Comparison of ENCODE assay signal across 11 cellular contexts in genomic region chr2:186101603-186102002, GRCh38.
A peak's percentile ranks its signal among the peaks of the same experiment; 100 is the strongest.
DNase-seq lines count a peak whose midpoint lies in the region; ATAC-seq, FAIRE-seq and TF ChIP-seq lines count a peak whose summit lies in the region.
"Had no signal": no experiment of that assay in that cellular context is flagged by ENCODE, and none has a peak within 500 bp of the region (broad histone marks: within the 10 kb centered on the region; RNA-seq: fewer than 3 reads in every experiment).

No MANE protein-coding gene starts in this region.

- H3K36me3 ChIP-seq in endothelial cell of umbilical vein (ENCODE audit: control insufficient read depth in 2 of 2, extremely low read depth in 1 of 2, insufficient read depth in 2 of 2, low read length in 2 of 2) (no peaks in the 10 kb centered on the region), Peyer's patch (no peaks in the 10 kb centered on the region), OCI-LY7 (ENCODE audit: insufficient read depth, low read length) (no peaks in the 10 kb centered on the region)
- H3K36me3 ChIP-seq: BE2C had no signal

- no peak for TF ChIP-seq POLR2A in endothelial cell of umbilical vein (IDR thresholded peaks at IDR 0.05; ENCODE audit: low read depth, low read length)
- TF ChIP-seq POLR2A in Peyer's patch (IDR thresholded peaks at IDR 0.05), result no peak

- H3K4me2 ChIP-seq in endothelial cell of umbilical vein (ENCODE audit: insufficient read depth, low read length) (peak overlapping the region; percentile 31), OCI-LY7 (ENCODE audit: low read length) (no peak overlapping the region)

- intact Hi-C loops in endothelial cell of umbilical vein (cut with micrococcal nuclease) (no loop called here), sciatic nerve (cut with DNase I) (no loop called here), OCI-LY7 (cut with micrococcal nuclease; ENCODE audit: unreplicated experiment) (no loop called here)

- H3K79me2 ChIP-seq in endothelial cell of umbilical vein (ENCODE audit: control insufficient read depth, insufficient read depth, low read length) (no peaks in the 10 kb centered on the region), OCI-LY7 (ENCODE audit: insufficient read depth, low read depth, low read length) (no peaks in the 10 kb centered on the region)

- no peak overlapping the region for H3K9ac ChIP-seq in endothelial cell of umbilical vein (replicated peaks; ENCODE audit: extremely low read depth, insufficient read depth, low read length)

- CTCF ChIA-PET in endothelial cell of umbilical vein (lab: Charles Lee) (no interaction called here), OCI-LY7 (lab: Charles Lee; ENCODE audit: unreplicated experiment) (no interaction called here)

- H3K27ac ChIP-seq in endothelial cell of umbilical vein (ENCODE audit: insufficient read depth, low read depth, low read length) (no peak overlapping the region), Peyer's patch (no peak overlapping the region), OCI-LY7 (ENCODE audit: low read depth, low read length, poor library complexity, severe bottlenecking) (no peak overlapping the region)

- no peak for FAIRE-seq in endothelial cell of umbilical vein (lab: Jason Lieb, UNC)

- H2AFZ ChIP-seq in endothelial cell of umbilical vein (ENCODE audit: low read depth, low read length), result no peak overlapping the region
- H2AFZ ChIP-seq in OCI-LY7 (ENCODE audit: low read length), result no peak overlapping the region

- H3K4me1 ChIP-seq in endothelial cell of umbilical vein (ENCODE audit: control insufficient read depth, extremely low read depth, insufficient read depth, low read length) (peaks cover 7% of the 10 kb centered on the region), Peyer's patch (no peaks in the 10 kb centered on the region), OCI-LY7 (ENCODE audit: insufficient read depth, low read length, poor library complexity, severe bottlenecking) (no peaks in the 10 kb centered on the region)
- H3K4me1 ChIP-seq: BE2C had no signal

- dilution Hi-C loops in endothelial cell of umbilical vein (cut with MboI; ENCODE audit: extremely low pct_ligation_motif_present, low sequenced_read_pairs), result no loop called here

- H3K9me1 ChIP-seq in endothelial cell of umbilical vein (replicated peaks; ENCODE audit: control insufficient read depth, extremely low read depth, insufficient read depth, low read length), result no peaks in the 10 kb centered on the region

- no peaks in the 10 kb centered on the region for H3K9me2 ChIP-seq in OCI-LY7 (ENCODE audit: insufficient read depth, low read length)

- BruUV-seq in endothelial cell of umbilical vein (replicated peaks; lab: Mats Ljungman, UMichigan) (no TSS peak), OCI-LY7 (replicated peaks; lab: Mats Ljungman, UMichigan) (no TSS peak)

- POLR2A ChIA-PET in endothelial cell of umbilical vein (lab: Charles Lee), result no interaction called here
- POLR2A ChIA-PET in OCI-LY7 (lab: Charles Lee), result no interaction called here

- no peak overlapping the region for H3K4me3 ChIP-seq in endothelial cell of umbilical vein (replicated peaks in 1 of 3; ENCODE audit: insufficient read depth in 1 of 3, low read depth in 1 of 3, low read length in 3 of 3)
- no peak overlapping the region for H3K4me3 ChIP-seq in Peyer's patch
- H3K4me3 ChIP-seq in OCI-LY7 (ENCODE audit: low read depth, low read length, poor library complexity, severe bottlenecking), result no peak overlapping the region

- H4K20me1 ChIP-seq in endothelial cell of umbilical vein (replicated peaks; ENCODE audit: control insufficient read depth, extremely low read depth, insufficient read depth, low read length) (no peaks in the 10 kb centered on the region), OCI-LY7 (ENCODE audit: insufficient read depth, low read length) (no peaks in the 10 kb centered on the region)

- ATAC-seq in sciatic nerve, result peak; percentile 62

- peak; percentile 11 to 26 for DNase-seq in Kasumi-1 (lab: John Stamatoyannopoulos, UW)
- peak; percentile 41 for DNase-seq in OCI-M1 (lab: John Stamatoyannopoulos, UW)
- peak; percentile 73 for DNase-seq in endothelial cell of umbilical vein (ENCODE audit: low read depth, low spot score)
- DNase-seq in sciatic nerve (ENCODE audit: low spot score), result no peak
- no peak for DNase-seq in Peyer's patch
- no peak for DNase-seq in NCI-H2171 treated with DMSO at 0.1 percent for 48 hours (lab: John Stamatoyannopoulos, UW)
- DNase-seq in OCI-LY7 (ENCODE audit: low spot score), result no peak
- DNase-seq: BE2C; CD4-positive, alpha-beta memory T cell; HCEC 1CT; NCI-H82 had no signal

- H3K27me3 ChIP-seq in endothelial cell of umbilical vein (ENCODE audit: control insufficient read depth in 2 of 2, insufficient read depth in 2 of 2, low read length in 2 of 2) (no peaks in the 10 kb centered on the region), Peyer's patch (no peaks in the 10 kb centered on the region)
- H3K27me3 ChIP-seq: BE2C had no signal

- TF ChIP-seq CTCF in endothelial cell of umbilical vein (IDR thresholded peaks at IDR 0.05; ENCODE audit: extremely low read depth in 1 of 2, insufficient read depth in 1 of 2, low read depth in 1 of 2, low read length in 2 of 2) (no peak), Peyer's patch (IDR thresholded peaks at IDR 0.05) (no peak), OCI-LY7 (conservative IDR thresholded peaks at IDR 0.05; ENCODE audit: low read length) (no peak)

- H3K9me3 ChIP-seq in endothelial cell of umbilical vein (replicated peaks; ENCODE audit: control insufficient read depth, insufficient read depth, low read length) (no peaks in the 10 kb centered on the region), Peyer's patch (no peaks in the 10 kb centered on the region), OCI-LY7 (ENCODE audit: low read length) (no peaks in the 10 kb centered on the region)
- H3K9me3 ChIP-seq: BE2C had no signal

TF ChIP-seq in endothelial cell of umbilical vein, 7 proteins besides CTCF, POLR2A, EP300 and RAD21:
- no peak for TF ChIP-seq FOS (IDR thresholded peaks at IDR 0.05; ENCODE audit: borderline replicate concordance, insufficient read depth, low read length)
- no peak for TF ChIP-seq MYC (IDR thresholded peaks at IDR 0.05; ENCODE audit: low read depth, low read length)
- no peak for TF ChIP-seq POLR2AphosphoS5 (IDR thresholded peaks at IDR 0.05; ENCODE audit: insufficient read depth, low read depth, low read length)
- TF ChIP-seq JUN (IDR thresholded peaks at IDR 0.05; ENCODE audit: borderline replicate concordance, insufficient read depth, insufficient read length, low read depth), result no peak
- TF ChIP-seq MAX (IDR thresholded peaks at IDR 0.05; ENCODE audit: insufficient read depth, insufficient read length), result no peak
- TF ChIP-seq EZH2 (IDR thresholded peaks at IDR 0.05; ENCODE audit: borderline replicate concordance, low read depth, low read length, severe bottlenecking), result no peak
- TF ChIP-seq GATA2 (IDR thresholded peaks at IDR 0.05; ENCODE audit: insufficient read depth, insufficient read length, low read depth, low read length), result no peak

Comparison
In these comparisons a context has a peak if more than half of its experiments do, and no peak if none do; other contexts are left out.
1. DNase-seq: peak in Kasumi-1 (2 of 2), OCI-M1 (single experiment) and endothelial cell of umbilical vein (single experiment); none in sciatic nerve (single experiment), Peyer's patch (0 of 3), NCI-H2171 treated with DMSO at 0.1 percent for 48 hours (single experiment) and OCI-LY7 (single experiment).